In the genomic region with DNA sequence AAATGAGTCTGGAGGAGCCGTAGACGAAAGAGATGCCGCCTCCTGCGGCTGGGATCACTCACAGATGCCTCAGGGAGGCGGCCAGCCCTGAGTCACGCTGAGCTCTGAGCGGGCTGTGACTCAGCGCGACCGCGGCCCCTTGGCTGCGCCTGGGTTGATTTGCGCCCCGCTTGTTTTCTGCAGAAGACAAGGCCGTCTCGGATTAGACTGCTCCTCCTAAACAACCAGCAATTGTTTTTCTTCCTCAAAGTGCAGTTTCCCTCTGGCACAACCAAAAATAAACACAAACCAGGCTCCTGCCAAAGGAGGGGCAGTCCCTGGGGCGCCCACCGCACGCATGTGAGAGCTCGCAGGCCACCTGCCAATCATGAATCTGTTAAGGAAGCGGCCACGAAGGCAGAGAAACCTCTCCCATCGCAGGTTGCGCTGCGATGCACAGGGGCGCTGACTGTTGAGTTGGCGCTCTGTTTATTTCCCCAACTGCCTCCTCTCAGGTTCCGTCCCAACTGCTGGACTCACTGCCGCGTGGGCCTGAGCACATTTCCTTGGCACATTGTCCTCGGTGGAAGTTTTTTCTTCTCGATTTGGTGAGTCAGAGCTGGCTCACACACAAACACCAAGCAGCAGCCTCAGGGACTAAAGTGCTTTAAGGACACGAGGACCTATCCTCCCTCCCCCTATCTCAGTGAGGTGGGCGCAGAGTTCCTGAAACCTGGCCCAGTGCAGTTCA, we compare ENCODE assay signal across 8 cellular contexts.
DNase-seq lines count a peak whose midpoint lies in the region; ATAC-seq and TF ChIP-seq lines count a peak whose summit lies in the region.

No MANE protein-coding gene starts in this region.

- POLR2A ChIA-PET in CD8-positive, alpha-beta T cell (lab: Charles Lee): no interaction called here

- intact Hi-C loops in CD8-positive, alpha-beta T cell (cut with DNase I, micrococcal nuclease): no loop called here

- H3K27me3 ChIP-seq in CD8-positive, alpha-beta T cell (ENCODE audit: insufficient read depth, low read length): no peaks in the 10 kb centered on the region

- H3K27me3 Mint-ChIP-seq in CD8-positive, alpha-beta T cell (ENCODE audit: low read depth): peaks cover 2% of the 10 kb centered on the region

- peak overlapping the region; percentile 54 for H3K4me3 ChIP-seq in CD8-positive, alpha-beta T cell (ENCODE audit: low read depth, low read length)

- peak overlapping the region; percentile 73 for H3K4me3 Mint-ChIP-seq in CD8-positive, alpha-beta T cell

- TF ChIP-seq CTCF in CD8-positive, alpha-beta T cell (IDR thresholded peaks at IDR 0.05): no peak

- no peaks in the 10 kb centered on the region for H3K9me3 Mint-ChIP-seq in CD8-positive, alpha-beta T cell

- H3K27ac ChIP-seq in CD8-positive, alpha-beta T cell (ENCODE audit: low read depth, low read length): no peak overlapping the region

- CTCF ChIA-PET in CD8-positive, alpha-beta T cell (lab: Charles Lee): no interaction called here

- H3K36me3 ChIP-seq in CD8-positive, alpha-beta T cell (ENCODE audit: insufficient read depth, low read length): no peaks in the 10 kb centered on the region

- peaks cover 12% of the 10 kb centered on the region for H3K4me1 ChIP-seq in CD8-positive, alpha-beta T cell (ENCODE audit: insufficient read depth, low read length)

- peaks cover 8% of the 10 kb centered on the region for H3K4me1 Mint-ChIP-seq in CD8-positive, alpha-beta T cell (ENCODE audit: low read depth)

- no peaks in the 10 kb centered on the region for H3K9me3 ChIP-seq in CD8-positive, alpha-beta T cell (ENCODE audit: low read length)

- no peaks in the 10 kb centered on the region for H3K36me3 Mint-ChIP-seq in CD8-positive, alpha-beta T cell

- DNase-seq in CD8-positive, alpha-beta T cell: peak in 6 of 7 experiments; percentile 40 to 64 (median 49)
- DNase-seq in HUDEP-2 (lab: John Stamatoyannopoulos, UW; ENCODE audit: unreplicated experiment in 76 of 76) (peak in 70 of 76 experiments; percentile 3 to 94 (median 60)), cerebellar cortex (ENCODE audit: low spot score) (peak; percentile 41), left lobe of liver (ENCODE audit: low spot score) (no peak), DMS53 treated with DMSO at 0.1 percent for 48 hours (lab: John Stamatoyannopoulos, UW; ENCODE audit: unreplicated experiment) (no peak)
- peak; percentile 42 for DNase-seq in activated CD4-positive, alpha-beta T cell treated with anti-CD3 and anti-CD28 coated beads for 1 hour
- peak; percentile 68 to 75 for DNase-seq in stimulated activated CD4-positive, alpha-beta T cell treated with anti-CD3 and anti-CD28 coated beads, Interleukin-4, amount 100 ng/mL, for 4 hours

- peak; percentile 84 for ATAC-seq in CD8-positive, alpha-beta T cell
- peak; percentile 78 for ATAC-seq in GM21526 (IDR thresholded peaks at IDR 0.05; ENCODE audit: low FRiP score, unreplicated experiment)
- peak; percentile 52 for ATAC-seq in left lobe of liver

- H3K27ac Mint-ChIP-seq in CD8-positive, alpha-beta T cell: no peak overlapping the region

Comparison
In these comparisons a context has a peak if more than half of its experiments do, and no peak if none do; other contexts are left out.
1. DNase-seq: peak in CD8-positive, alpha-beta T cell (6 of 7), HUDEP-2 (70 of 76), activated CD4-positive, alpha-beta T cell treated with anti-CD3 and anti-CD28 coated beads for 1 hour (single experiment), cerebellar cortex (single experiment) and stimulated activated CD4-positive, alpha-beta T cell treated with anti-CD3 and anti-CD28 coated beads, Interleukin-4, amount 100 ng/mL, for 4 hours (2 of 2); none in left lobe of liver (single experiment) and DMS53 treated with DMSO at 0.1 percent for 48 hours (single experiment).
2. Peak in every context shown above with its lines, with median percentiles within 50 percentile points of each other: ATAC-seq.